Comparison of ENCODE assay signal across 8 cellular contexts in the genomic region with DNA sequence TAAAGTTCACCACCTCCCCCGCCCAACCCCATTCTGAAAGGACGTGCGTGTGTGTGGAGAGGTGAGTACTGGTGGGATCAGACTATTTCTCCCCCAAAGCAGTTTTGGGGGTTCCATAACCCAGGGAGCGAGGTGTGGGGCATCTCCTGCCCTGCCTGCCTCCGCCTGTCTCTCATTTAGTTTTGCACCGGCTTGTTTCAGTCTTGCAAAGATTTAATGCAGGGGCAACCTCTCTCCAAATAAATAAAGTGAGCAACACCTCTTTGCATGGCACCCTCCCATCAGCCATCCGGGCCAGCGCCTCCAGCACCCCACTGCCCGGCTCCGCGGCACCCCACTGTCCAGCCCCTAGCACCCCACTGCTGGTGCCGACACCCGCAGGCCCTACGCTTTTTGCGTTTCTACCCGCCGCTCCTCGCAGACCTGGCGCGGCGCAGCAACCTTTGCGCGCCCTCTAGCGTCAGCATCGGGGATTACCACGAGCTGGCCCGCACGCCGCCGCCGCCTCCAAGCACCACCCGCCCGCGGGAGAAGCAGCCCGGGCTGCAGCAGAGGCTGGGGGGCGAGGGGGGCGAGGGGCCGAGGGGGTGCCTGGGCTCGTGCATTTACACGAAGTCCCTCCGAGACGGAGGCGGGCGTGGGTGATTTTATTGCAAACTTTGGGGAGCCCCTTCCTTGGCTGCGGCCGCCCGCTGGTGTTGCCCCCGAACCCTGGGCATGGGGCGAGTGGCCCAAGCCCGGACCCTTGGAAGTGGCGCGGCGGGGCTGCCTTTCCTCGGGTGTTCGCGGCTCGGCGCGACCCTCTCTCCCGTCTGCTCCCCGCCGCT. TPM values are rescaled to one million over a fixed set of nuclear protein-coding genes. Genes with fewer than 3 reads are reported as not detected.
DNase-seq lines count a peak whose midpoint lies in the region; ATAC-seq and TF ChIP-seq lines count a peak whose summit lies in the region.

No MANE protein-coding gene starts in this region.

- no peak overlapping the region for H3K27ac Mint-ChIP-seq in CD8-positive, alpha-beta memory T cell

- CTCF ChIA-PET in CD8-positive, alpha-beta memory T cell (lab: Charles Lee), result interaction anchor here (0.5 to 1.3 kb wide), 12 partner anchors 9 to 1951 kb away, joined by 3 to 5 read pairs (median 3); no protein-coding TSS in a partner anchor

- POLR2A ChIA-PET in CD8-positive, alpha-beta memory T cell (lab: Charles Lee), result interaction anchor here (0.6 kb wide), 1 partner anchor 1296 kb away, joined by 4 read pairs; no protein-coding TSS in a partner anchor

- peak overlapping the region; percentile 64 to 84 (median 77) for H3K4me3 Mint-ChIP-seq in CD8-positive, alpha-beta memory T cell

- H3K27me3 ChIP-seq in CD8-positive, alpha-beta memory T cell (ENCODE audit: insufficient read depth, low read length, poor library complexity, severe bottlenecking), result peaks cover 42% of the 10 kb centered on the region
- H3K27me3 ChIP-seq in breast epithelium, result peaks cover 5 to 76% of the 10 kb centered on the region in 2 donors

- H3K36me3 ChIP-seq in CD8-positive, alpha-beta memory T cell (ENCODE audit: insufficient read depth, low read length), result no peaks in the 10 kb centered on the region
- H3K36me3 ChIP-seq in breast epithelium, result no peaks in the 10 kb centered on the region

- no peaks in the 10 kb centered on the region for H3K9me3 ChIP-seq in CD8-positive, alpha-beta memory T cell (ENCODE audit: low read length)
- H3K9me3 ChIP-seq in breast epithelium, result no peaks in the 10 kb centered on the region

- DNase-seq in CD8-positive, alpha-beta memory T cell, result peak; percentile 60 to 76 (median 67)
- DNase-seq in LoVo (ENCODE audit: low spot score) (peak; percentile 51), breast epithelium (ENCODE audit: low spot score in 2 of 2) (peak in 1 of 2 donors; percentile 61), iris pigment epithelial cell (ENCODE audit: low read depth) (peak; percentile 34), cortex of kidney (lab: John Stamatoyannopoulos, UW) (no peak)
- DNase-seq in stimulated activated CD4-positive, alpha-beta T cell treated with anti-CD3 and anti-CD28 coated beads, Interleukin-15, amount 100 ng/mL, for 1 hour (ENCODE audit: low read depth in 1 of 2, low spot score in 1 of 2), result peak; percentile 43 to 68

- H3K27me3 Mint-ChIP-seq in CD8-positive, alpha-beta memory T cell, result peaks cover 39 to 90% of the 10 kb centered on the region in 2 donors

- TF ChIP-seq CTCF in WI38 (IDR thresholded peaks at IDR 0.05; ENCODE audit: low read depth, low read length) (peak; percentile 83), breast epithelium (IDR thresholded peaks at IDR 0.05) (peak; percentile 27 to 69 (median 65))

- H3K4me3 ChIP-seq in CD8-positive, alpha-beta memory T cell (ENCODE audit: low read length), result peak overlapping the region; percentile 36
- H3K4me3 ChIP-seq in WI38 (ENCODE audit: low read depth, low read length) (peak overlapping the region; percentile 58), breast epithelium (peak overlapping the region; percentile 19 to 65 (median 36))

- no peaks in the 10 kb centered on the region for H3K36me3 Mint-ChIP-seq in CD8-positive, alpha-beta memory T cell

- peaks cover 5% of the 10 kb centered on the region for H3K4me1 ChIP-seq in CD8-positive, alpha-beta memory T cell (ENCODE audit: insufficient read depth, low read length)
- H3K4me1 ChIP-seq in breast epithelium, result peaks cover 0 to 4% of the 10 kb centered on the region in 2 donors

- peaks cover 0 to 1% (median 0%) of the 10 kb centered on the region in 5 donors for H3K9me3 Mint-ChIP-seq in CD8-positive, alpha-beta memory T cell

- TF ChIP-seq POLR2A in breast epithelium (IDR thresholded peaks at IDR 0.05), result no peak

- ATAC-seq in GM21390 (IDR thresholded peaks at IDR 0.05; ENCODE audit: unreplicated experiment), result peak; percentile 73

- peaks cover 10 to 20% (median 15%) of the 10 kb centered on the region in 3 donors for H3K4me1 Mint-ChIP-seq in CD8-positive, alpha-beta memory T cell

- H3K27ac ChIP-seq in CD8-positive, alpha-beta memory T cell (ENCODE audit: low read depth, low read length), result no peak overlapping the region
- no peak overlapping the region for H3K27ac ChIP-seq in breast epithelium

- intact Hi-C loops in breast epithelium (cut with DNase I; ENCODE audit: low total_unique reads), result no loop called here

RNA-seq across cellular contexts. Expression of a gene that starts 55.8 kb away (rescaled TPM):
- total RNA-seq in CD8-positive, alpha-beta memory T cell, result 10 to 100 TPM; 67.0 to 72.2 TPM
- 36.6 TPM for polyA plus RNA-seq in CD8-positive, alpha-beta memory T cell
- total RNA-seq in breast epithelium, result 10 to 100 TPM; 13.1 to 19.9 (median 16.7) TPM
